9 cellular contexts compared by ENCODE assay signal in the genomic region with DNA sequence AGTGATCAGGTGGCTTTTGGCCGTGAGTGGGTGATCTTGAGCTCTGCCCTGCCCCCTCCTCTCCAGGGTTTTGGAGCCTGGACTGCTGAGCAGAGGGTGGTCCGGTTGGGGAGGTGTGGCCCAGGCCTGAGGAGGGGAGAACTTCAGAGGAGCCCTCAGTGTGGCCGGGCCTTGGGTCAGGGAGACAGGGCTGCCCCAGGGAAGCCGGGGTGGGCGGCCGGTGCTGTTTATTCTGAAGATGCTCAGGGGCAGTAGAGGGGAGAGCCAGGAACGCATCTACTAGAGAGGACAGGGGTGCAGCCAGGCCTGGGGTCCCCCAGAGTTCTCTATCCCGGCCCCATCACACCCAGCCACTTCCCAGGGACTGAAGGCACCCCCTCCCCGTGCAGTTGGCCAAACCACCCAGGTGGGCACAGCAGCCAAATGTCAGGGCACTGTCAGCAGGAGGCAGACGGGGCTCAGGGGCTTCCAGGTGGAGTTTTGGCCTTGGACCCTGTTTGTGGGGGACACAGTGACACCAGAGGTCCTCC. TPM values are rescaled to one million over a fixed set of nuclear protein-coding genes. Genes with fewer than 3 reads are reported as not detected.
A peak's percentile ranks its signal among the peaks of the same experiment; 100 is the strongest.
DNase-seq lines count a peak whose midpoint lies in the region; ATAC-seq and TF ChIP-seq lines count a peak whose summit lies in the region.
"Had no signal": no experiment of that assay in that cellular context is flagged by ENCODE, and none has a peak within 500 bp of the region (broad histone marks: within the 10 kb centered on the region; RNA-seq: fewer than 3 reads in every experiment).

No MANE protein-coding gene starts in this region.

- H3K27me3 ChIP-seq in iPS-18a (ENCODE audit: control insufficient read depth, insufficient read depth, low read length) (peaks cover 59% of the 10 kb centered on the region), aorta (ENCODE audit: control insufficient read depth in 1 of 2, insufficient read depth in 2 of 2, low read length in 1 of 2) (no peaks in the 10 kb centered on the region)

- H3K27ac ChIP-seq in iPS-18a (ENCODE audit: low read length): no peak overlapping the region
- no peak overlapping the region for H3K27ac ChIP-seq in aorta (ENCODE audit: low read depth in 1 of 2, low read length in 2 of 2)

- no peak for DNase-seq in stimulated activated naive CD8-positive, alpha-beta T cell treated with anti-CD3 and anti-CD28 coated beads, Interleukin-15, Interleukin-2, amounts not matched to agents 100 U/mL and 50 U/mL, for 24 hours
- DNase-seq in aorta (peak; percentile 43 to 75), DMS53 (lab: John Stamatoyannopoulos, UW) (no peak), Ammon's horn (ENCODE audit: low spot score) (no peak)

- H3K4me1 Mint-ChIP-seq in stimulated activated naive CD8-positive, alpha-beta T cell treated with anti-CD3 and anti-CD28 coated beads, Interleukin-15, Interleukin-2, amounts not matched to agents 100 ng/mL and 50 ng/mL, for 24 hours (ENCODE audit: low read depth): peaks cover 8% of the 10 kb centered on the region

- H3K4me3 ChIP-seq in WI38 (ENCODE audit: low read depth, low read length) (peak overlapping the region; percentile 56), iPS-18a (ENCODE audit: low read length) (peak overlapping the region; percentile 47), aorta (ENCODE audit: low read length in 2 of 2) (no peak overlapping the region)

- H3K4me3 Mint-ChIP-seq in stimulated activated naive CD8-positive, alpha-beta T cell treated with anti-CD3 and anti-CD28 coated beads, Interleukin-15, Interleukin-2, amounts not matched to agents 100 ng/mL and 50 ng/mL, for 24 hours: peak overlapping the region; percentile 60

- no peaks in the 10 kb centered on the region for H3K36me3 Mint-ChIP-seq in stimulated activated naive CD8-positive, alpha-beta T cell treated with anti-CD3 and anti-CD28 coated beads, Interleukin-15, Interleukin-2, amounts not matched to agents 100 ng/mL and 50 ng/mL, for 24 hours (ENCODE audit: low read depth)

- TF ChIP-seq CTCF in WI38 (IDR thresholded peaks at IDR 0.05; ENCODE audit: low read depth, low read length): no peak

- 72 to 74% methylated on average over 10 of the region's 10 CpGs for WGBS in aorta, 2 donors

- H3K36me3 ChIP-seq in iPS-18a (ENCODE audit: control insufficient read depth, low read depth, low read length) (no peaks in the 10 kb centered on the region), aorta (ENCODE audit: control insufficient read depth in 1 of 2, insufficient read depth in 2 of 2, low read length in 1 of 2) (no peaks in the 10 kb centered on the region)

- H3K4me1 ChIP-seq in iPS-18a (ENCODE audit: control insufficient read depth, low read depth, low read length): no peaks in the 10 kb centered on the region
- H3K4me1 ChIP-seq in aorta (ENCODE audit: control insufficient read depth in 1 of 2, insufficient read depth in 2 of 2, low read length in 2 of 2): no peaks in the 10 kb centered on the region

- no peaks in the 10 kb centered on the region for H3K9me3 ChIP-seq in iPS-18a (ENCODE audit: control insufficient read depth, low read depth, low read length)
- no peaks in the 10 kb centered on the region for H3K9me3 ChIP-seq in aorta (ENCODE audit: control insufficient read depth, low read length)

- H3K27me3 Mint-ChIP-seq in stimulated activated naive CD8-positive, alpha-beta T cell treated with anti-CD3 and anti-CD28 coated beads, Interleukin-15, Interleukin-2, amounts not matched to agents 100 ng/mL and 50 ng/mL, for 24 hours: peaks cover 20% of the 10 kb centered on the region

- no peak overlapping the region for H3K9ac ChIP-seq in iPS-18a (ENCODE audit: low read length)

- no peaks in the 10 kb centered on the region for H3K9me3 Mint-ChIP-seq in stimulated activated naive CD8-positive, alpha-beta T cell treated with anti-CD3 and anti-CD28 coated beads, Interleukin-15, Interleukin-2, amounts not matched to agents 100 ng/mL and 50 ng/mL, for 24 hours

- ATAC-seq in stimulated activated naive CD8-positive, alpha-beta T cell treated with anti-CD3 and anti-CD28 coated beads, Interleukin-15, Interleukin-2, amounts not matched to agents 100 U/mL and 50 U/mL, for 24 hours: no peak
- ATAC-seq in aorta (ENCODE audit: low FRiP score): no peak
- no peak for ATAC-seq in HG03520 (IDR thresholded peaks at IDR 0.05; ENCODE audit: unreplicated experiment)

- no peak overlapping the region for H3K27ac Mint-ChIP-seq in stimulated activated naive CD8-positive, alpha-beta T cell treated with anti-CD3 and anti-CD28 coated beads, Interleukin-15, Interleukin-2, amounts not matched to agents 100 ng/mL and 50 ng/mL, for 24 hours

- intact Hi-C loops in aorta (cut with DNase I): loop anchor here (5.0 to 10.0 kb wide), 2 partner anchors 103 to 105 kb away; no protein-coding TSS in a partner anchor

RNA-seq across cellular contexts. Expression of gene ERFE, which starts 1.0 kb away (rescaled TPM):
- total RNA-seq in aorta: 1 to 10 TPM in 1 of 2 donors, under 1 TPM in 1; 0.96 to 2.5 TPM
- polyA plus RNA-seq in aorta: 1 to 10 TPM in 1 of 2 donors, not detected in 1; 2.8 TPM
- total RNA-seq: left lobe of liver had no signal

RNA-seq across cellular contexts. Expression of gene KLHL30, which starts 21.3 kb away (rescaled TPM):
- total RNA-seq in aorta: 1 to 10 TPM; 8.8 to 9.0 TPM
- 1 to 10 TPM; 3.5 to 4.6 TPM for polyA plus RNA-seq in aorta

RNA-seq across cellular contexts. Expression of gene ILKAP, which starts 43.8 kb away (rescaled TPM):
- 10 to 100 TPM; 48.4 to 50.7 TPM for total RNA-seq in aorta
- polyA plus RNA-seq in aorta: 100 to 1,000 TPM in 1 of 2 donors, 10 to 100 TPM in 1; 19.4 to 149 TPM

RNA-seq across cellular contexts. Expression of gene ESPNL, which starts 59.6 kb away (rescaled TPM):
- total RNA-seq in aorta: not detected
- under 1 TPM in 1 of 2 donors, not detected in 1; 0.20 TPM for polyA plus RNA-seq in aorta

Comparison
In these comparisons a context has a peak if more than half of its experiments do, and no peak if none do; other contexts are left out.
1. DNase-seq: peak in aorta (2 of 2); none in stimulated activated naive CD8-positive, alpha-beta T cell treated with anti-CD3 and anti-CD28 coated beads, Interleukin-15, Interleukin-2, amounts not matched to agents 100 U/mL and 50 U/mL, for 24 hours (single experiment), DMS53 (single experiment) and Ammon's horn (single experiment).
2. H3K4me3 ChIP-seq: peak in WI38 (single experiment) and iPS-18a (single experiment); none in aorta (0 of 2).